In genomic region chr14:75176142-75176820, GRCh38 we compare ENCODE assay signal across 8 cellular contexts. TPM values are rescaled to one million over a fixed set of nuclear protein-coding genes. Genes with fewer than 3 reads are reported as not detected.
DNase-seq lines count a peak whose midpoint lies in the region; ATAC-seq and TF ChIP-seq lines count a peak whose summit lies in the region.

TSS of gene TMED10 (minus strand) at chr14:75176612. CDS start at chr14:75176579, 33 bp downstream.

- peak within 1 kb of the TSS; percentile 78 for H3K4me2 ChIP-seq in OCI-LY7 (ENCODE audit: low read length)

- H2AFZ ChIP-seq in OCI-LY7 (ENCODE audit: low read length) = peak within 1 kb of the TSS; percentile 67

- CTCF ChIA-PET in OCI-LY7 (lab: Charles Lee; ENCODE audit: unreplicated experiment) = interaction anchor here (0.5 kb wide), 1 partner anchor 431 kb away, joined by 4 read pairs; no protein-coding TSS in a partner anchor

- no peak for TF ChIP-seq POLR2A in esophagus muscularis mucosa (IDR thresholded peaks at IDR 0.05; ENCODE audit: low read depth)

- H3K4me1 ChIP-seq in OCI-LY7 (ENCODE audit: insufficient read depth, low read length, poor library complexity, severe bottlenecking) (peaks cover 35% of the 10 kb centered on the region), esophagus muscularis mucosa (peaks cover 25 to 42% (median 35%) of the 10 kb centered on the region in 4 donors)

- peak within 1 kb of the TSS; percentile 77 for H3K4me3 ChIP-seq in OCI-LY7 (ENCODE audit: low read depth, low read length, poor library complexity, severe bottlenecking)
- peak within 1 kb of the TSS; percentile 83 to 96 (median 88) for H3K4me3 ChIP-seq in esophagus muscularis mucosa

- H3K9me2 ChIP-seq in OCI-LY7 (ENCODE audit: insufficient read depth, low read length) = no peaks in the 10 kb centered on the region

- H3K9me3 ChIP-seq in OCI-LY7 (ENCODE audit: low read length) = no peaks in the 10 kb centered on the region
- no peaks in the 10 kb centered on the region for H3K9me3 ChIP-seq in esophagus muscularis mucosa

- H3K27me3 ChIP-seq in esophagus muscularis mucosa = no peaks in the 10 kb centered on the region

- peaks cover 25% of the 10 kb centered on the region; the same call in 1 of the 2 replicates for H3K36me3 ChIP-seq in OCI-LY7 (ENCODE audit: insufficient read depth, low read length)
- peaks cover 0 to 4% (median 0%) of the 10 kb centered on the region in 4 donors for H3K36me3 ChIP-seq in esophagus muscularis mucosa

- TF ChIP-seq CTCF in OCI-LY7 (conservative IDR thresholded peaks at IDR 0.05; ENCODE audit: low read length) (no peak), esophagus muscularis mucosa (IDR thresholded peaks at IDR 0.05) (no peak)

- ATAC-seq in GM19395 (IDR thresholded peaks at IDR 0.05; ENCODE audit: unreplicated experiment) (peak; percentile 79), HG03558 (IDR thresholded peaks at IDR 0.05; ENCODE audit: extremely low read depth, unreplicated experiment) (peak; percentile 29)
- peak; percentile 83 for ATAC-seq in activated T-cell treated with anti-CD3 and anti-CD28 coated beads, Interleukin-2, amount 50 U/mL, for 4 hours

- peaks cover 43% of the 10 kb centered on the region for H3K4me1 Mint-ChIP-seq in activated T-cell treated with anti-CD3 and anti-CD28 coated beads, Interleukin-2, amount 50 U/mL, for 4 hours (ENCODE audit: low read depth)

- peak; percentile 54 for DNase-seq in CMK (ENCODE audit: low read depth)
- DNase-seq in OCI-LY7 (ENCODE audit: low spot score) = peak; percentile 95
- peak; percentile 88 for DNase-seq in activated T-cell treated with anti-CD3 and anti-CD28 coated beads, Interleukin-2, amount 50 U/mL, for 4 hours
- DNase-seq in esophagus muscularis mucosa (ENCODE audit: extremely low spot score) = peak; percentile 98
- DNase-seq in myocyte (ENCODE audit: low read depth) = peak; percentile 93
- peak; percentile 75 to 86 for DNase-seq in stimulated activated CD8-positive, alpha-beta memory T cell treated with anti-CD3 and anti-CD28 coated beads, Interleukin-7, amount 100 ng/mL, for 48 hours (ENCODE audit: extremely low read depth in 1 of 2, low read depth in 1 of 2)

- H3K27me3 Mint-ChIP-seq in activated T-cell treated with anti-CD3 and anti-CD28 coated beads, Interleukin-2, amount 50 U/mL, for 4 hours (ENCODE audit: low read depth) = no peaks in the 10 kb centered on the region

- H3K27ac ChIP-seq in OCI-LY7 (ENCODE audit: low read depth, low read length, poor library complexity, severe bottlenecking) (peak within 1 kb of the TSS; percentile 88), esophagus muscularis mucosa (replicated peaks in 1 of 4) (peak within 1 kb of the TSS; percentile 94 to 99 (median 97))

- H3K79me2 ChIP-seq in OCI-LY7 (ENCODE audit: insufficient read depth, low read depth, low read length) = peaks cover 46% of the 10 kb centered on the region

- no peaks in the 10 kb centered on the region for H3K36me3 Mint-ChIP-seq in activated T-cell treated with anti-CD3 and anti-CD28 coated beads, Interleukin-2, amount 50 U/mL, for 4 hours (ENCODE audit: insufficient read depth)

- TSS peak; percentile 66 for BruUV-seq in OCI-LY7 (replicated peaks; lab: Mats Ljungman, UMichigan)

- peak within 1 kb of the TSS; percentile 90 for H3K4me3 Mint-ChIP-seq in activated T-cell treated with anti-CD3 and anti-CD28 coated beads, Interleukin-2, amount 50 U/mL, for 4 hours

- peaks cover 14% of the 10 kb centered on the region for H4K20me1 ChIP-seq in OCI-LY7 (ENCODE audit: insufficient read depth, low read length)

- no peaks in the 10 kb centered on the region for H3K9me3 Mint-ChIP-seq in activated T-cell treated with anti-CD3 and anti-CD28 coated beads, Interleukin-2, amount 50 U/mL, for 4 hours

- no peak for TF ChIP-seq EP300 in esophagus muscularis mucosa (IDR thresholded peaks at IDR 0.05)

- WGBS in esophagus muscularis mucosa = under 1% methylated on average over 19 of the region's 49 CpGs

- intact Hi-C loops in OCI-LY7 (cut with micrococcal nuclease; ENCODE audit: unreplicated experiment) (loop anchor here (1.0 to 5.0 kb wide), 4 partner anchors 49 to 121 kb away; partner anchors contain the start of genes FOS and NEK9), esophagus muscularis mucosa (cut with DNase I) (loop anchor here (5.0 kb wide), 2 partner anchors 101 to 121 kb away; partner anchors contain the start of gene FOS)

- POLR2A ChIA-PET in OCI-LY7 (lab: Charles Lee) = interaction anchor here (0.6 to 1.6 kb wide), 4 partner anchors 12 to 803 kb away, joined by 3 read pairs; partner anchors contain the start of gene NEK9

RNA-seq across cellular contexts. Expression of gene TMED10, which starts in this region (rescaled TPM):
- total RNA-seq in OCI-LY7 (2014; rRNA removed; shearing (Covaris generic)) = 63.1 and 129 TPM in 2 replicates
- 221 and 232 TPM in 2 replicates for total RNA-seq in OCI-LY7 (2022)
- total RNA-seq in activated T-cell treated with anti-CD3 and anti-CD28 coated beads, Interleukin-2, amount 50 U/mL, for 4 hours = 100 to 1,000 TPM; 184 to 196 (median 195) TPM
- total RNA-seq in esophagus muscularis mucosa = 100 to 1,000 TPM; 115 to 164 (median 129) TPM
- total RNA-seq in myocyte = 309 and 398 TPM in 2 replicates
- polyA plus RNA-seq in myocyte (2012) = 467 TPM

Comparison
In these comparisons a context has a peak if more than half of its experiments do, and no peak if none do; other contexts are left out.
1. Peak in every context shown above with its lines: DNase-seq, ATAC-seq, H3K4me3 ChIP-seq and H3K27ac ChIP-seq.
2. ATAC-seq: peak in every context shown above with its lines; median percentile 83 in activated T-cell treated with anti-CD3 and anti-CD28 coated beads, Interleukin-2, amount 50 U/mL, for 4 hours; 79 in GM19395; 29 in HG03558.